In genomic region chr4:36183665-36184393, GRCh38 we compare ENCODE assay signal across 33 cellular contexts.
"Had no signal": no experiment of that assay in that cellular context is flagged by ENCODE, and none has a peak within 500 bp of the region (broad histone marks: within the 10 kb centered on the region; RNA-seq: fewer than 3 reads in every experiment).

No MANE protein-coding gene starts in this region.

- H3K27ac Mint-ChIP-seq: activated CD4-positive, alpha-beta T cell treated with anti-CD3 and anti-CD28 coated beads, Interleukin-2, amount 10 ng/mL, durations not matched to agents 24 days and 14 days; activated CD8-positive, alpha-beta T cell treated with anti-CD3 and anti-CD28 coated beads for 36 hours; activated naive CD8-positive, alpha-beta T cell treated with anti-CD3 and anti-CD28 coated beads for 36 hours; activated T-helper 17 cell treated with anti-CD3 and anti-CD28 coated beads, Interleukin-2, amount 50 U/mL, for 72 hours; T-helper 1 cell treated with Interleukin-12 subunit alpha and Interleukin-12 subunit beta and Interleukin-4 antibody, amounts not matched to agents 30 μg/mL and 1 μg/mL, for 36 hours; T-helper 2 cell treated with Interferon-gamma antibody and Interleukin-4, amounts not matched to agents 5 μg/mL and 100 μg/mL, for 36 hours had no signal

- H3K9ac ChIP-seq: KMS-11, SK-N-SH had no signal

- ATAC-seq: activated CD8-positive, alpha-beta T cell treated with anti-CD3 and anti-CD28 coated beads for 36 hours; activated T-helper 17 cell treated with anti-CD3 and anti-CD28 coated beads, Interleukin-2, amount 50 U/mL, for 72 hours; PC-3 had no signal

- H3K4me1 Mint-ChIP-seq: activated naive CD8-positive, alpha-beta T cell treated with anti-CD3 and anti-CD28 coated beads for 36 hours had no signal

- H3K4me3 Mint-ChIP-seq: activated CD4-positive, alpha-beta T cell treated with anti-CD3 and anti-CD28 coated beads, Interleukin-2, amount 10 ng/mL, durations not matched to agents 24 days and 14 days; activated CD8-positive, alpha-beta T cell treated with anti-CD3 and anti-CD28 coated beads for 36 hours; activated naive CD8-positive, alpha-beta T cell treated with anti-CD3 and anti-CD28 coated beads for 36 hours; activated T-helper 17 cell treated with anti-CD3 and anti-CD28 coated beads, Interleukin-2, amount 50 U/mL, for 72 hours; T-helper 1 cell treated with Interleukin-12 subunit alpha and Interleukin-12 subunit beta and Interleukin-4 antibody, amounts not matched to agents 30 μg/mL and 1 μg/mL, for 36 hours; T-helper 2 cell treated with Interferon-gamma antibody and Interleukin-4, amounts not matched to agents 5 μg/mL and 100 μg/mL, for 36 hours had no signal

- H3K27me3 Mint-ChIP-seq: activated CD4-positive, alpha-beta T cell treated with anti-CD3 and anti-CD28 coated beads, Interleukin-2, amount 10 ng/mL, durations not matched to agents 24 days and 14 days; activated CD8-positive, alpha-beta T cell treated with anti-CD3 and anti-CD28 coated beads for 36 hours; activated naive CD8-positive, alpha-beta T cell treated with anti-CD3 and anti-CD28 coated beads for 36 hours; activated T-helper 17 cell treated with anti-CD3 and anti-CD28 coated beads, Interleukin-2, amount 50 U/mL, for 72 hours had no signal

- H3K27me3 ChIP-seq: ascending aorta, Peyer's patch, SJSA1 had no signal

- DNase-seq: activated CD4-positive, alpha-beta T cell treated with anti-CD3 and anti-CD28 coated beads, Interleukin-2, amount 10 ng/mL, durations not matched to agents 24 days and 14 days; activated CD4-positive, alpha-beta T cell treated with anti-CD3 and anti-CD28 coated beads, Interleukin-2, amount 50 U/mL, for 4 hours; activated CD8-positive, alpha-beta T cell treated with anti-CD3 and anti-CD28 coated beads for 36 hours; activated effector memory CD4-positive, alpha-beta T cell treated with anti-CD3 and anti-CD28 coated beads, Interleukin-2, amount 50 U/mL, for 16 hours; activated naive CD4-positive, alpha-beta T cell; activated naive CD4-positive, alpha-beta T cell treated with anti-CD3 and anti-CD28 coated beads, Interleukin-2, amount 50 U/mL, for 16 hours; activated naive CD8-positive, alpha-beta T cell treated with anti-CD3 and anti-CD28 coated beads for 36 hours; activated T-cell treated with anti-CD3 and anti-CD28 coated beads, Interleukin-2, amount 50 U/mL, for 1 hour; amygdala; MM.1S; MV-4-11; NCI-H1092; NCI-H1436 treated with DMSO at 0.1 percent for 48 hours; NCI-H1694 treated with DMSO at 0.1 percent for 48 hours; NCI-H2029; NCI-H2107; NCI-H2171; NCI-H510A; NCI-H526; NCI-H748 treated with DMSO at 0.1 percent for 48 hours; NK-92 treated with Interleukin-12 subunit alpha and Interleukin-12 subunit beta, amount 100 ng/mL, for 24 hours; PC-3; Peyer's patch; RPMI8226; SHP77 treated with DMSO at 0.1 percent for 48 hours; SK-N-SH had no signal

- H3K27ac ChIP-seq: ascending aorta, KMS-11, Peyer's patch, SJSA1 had no signal

- H3K9me3 ChIP-seq: ascending aorta, Peyer's patch, SJSA1, SK-N-SH had no signal

- H3K4me1 ChIP-seq: ascending aorta, Peyer's patch, SJSA1 had no signal

- H3K36me3 ChIP-seq: ascending aorta, SJSA1 had no signal

- H3K4me3 ChIP-seq: ascending aorta, Peyer's patch, SJSA1 had no signal

- FAIRE-seq: TTC549 had no signal

- H3K4me2 ChIP-seq: KMS-11, SK-N-SH had no signal

- H3K9me3 Mint-ChIP-seq: activated CD4-positive, alpha-beta T cell treated with anti-CD3 and anti-CD28 coated beads, Interleukin-2, amount 10 ng/mL, durations not matched to agents 24 days and 14 days; activated CD8-positive, alpha-beta T cell treated with anti-CD3 and anti-CD28 coated beads for 36 hours; activated naive CD8-positive, alpha-beta T cell treated with anti-CD3 and anti-CD28 coated beads for 36 hours; activated T-helper 17 cell treated with anti-CD3 and anti-CD28 coated beads, Interleukin-2, amount 50 U/mL, for 72 hours; T-helper 1 cell treated with Interleukin-12 subunit alpha and Interleukin-12 subunit beta and Interleukin-4 antibody, amounts not matched to agents 30 μg/mL and 1 μg/mL, for 36 hours; T-helper 2 cell treated with Interferon-gamma antibody and Interleukin-4, amounts not matched to agents 5 μg/mL and 100 μg/mL, for 36 hours had no signal
